ENCODE assay signal across 7 cellular contexts in genomic region chr10:80444646-80445319, GRCh38.
DNase-seq lines count a peak whose midpoint lies in the region; ATAC-seq and TF ChIP-seq lines count a peak whose summit lies in the region.

No MANE protein-coding gene starts in this region.

- in situ Hi-C loops in astrocyte of the spinal cord (cut with HindIII; ENCODE audit: low sequenced_read_pairs), result no loop called here

- ATAC-seq in GM21825 (IDR thresholded peaks at IDR 0.05; ENCODE audit: unreplicated experiment), result peak; percentile 47

- no peak overlapping the region for H3K4me3 ChIP-seq in astrocyte of the spinal cord (ENCODE audit: low read depth, low read length)

- peak; percentile 90 for TF ChIP-seq RAD21 in Ishikawa (IDR thresholded peaks at IDR 0.05; ENCODE audit: low read depth)

- DNase-seq in SW480 (ENCODE audit: low spot score) (peak; percentile 71), astrocyte of the spinal cord (ENCODE audit: low read depth, low spot score) (peak; percentile 79), hypothalamus (lab: John Stamatoyannopoulos, UW) (peak in 40 of 51 donors; percentile 15 to 84 (median 47))
- DNase-seq in stimulated activated CD4-positive, alpha-beta T cell treated with anti-CD3 and anti-CD28 coated beads, Interleukin-12 subunit alpha, Interleukin-12 subunit beta, amount 100 ng/mL, for 24 hours (ENCODE audit: low read depth in 2 of 2), result peak; percentile 48 to 64

- peak; percentile 98 for TF ChIP-seq CTCF in GM12872 (IDR thresholded peaks at IDR 0.05; ENCODE audit: insufficient read depth, low read depth, low read length)
- peak; percentile 83 for TF ChIP-seq CTCF in astrocyte of the spinal cord (IDR thresholded peaks at IDR 0.05; ENCODE audit: low read depth, low read length)

- TF ChIP-seq EP300 in Ishikawa (IDR thresholded peaks at IDR 0.05; ENCODE audit: borderline replicate concordance), result no peak

TF ChIP-seq in Ishikawa, 13 proteins besides CTCF, POLR2A, EP300 and RAD21:
- TF ChIP-seq FOXM1 (IDR thresholded peaks at IDR 0.05; ENCODE audit: borderline replicate concordance, low read depth) (no peak), TAF1 (IDR thresholded peaks at IDR 0.05; ENCODE audit: low read depth) (no peak), REST (IDR thresholded peaks at IDR 0.05; ENCODE audit: low read depth) (no peak), CREB1 (IDR thresholded peaks at IDR 0.05; ENCODE audit: low read depth) (no peak), TCF12 (IDR thresholded peaks at IDR 0.05; ENCODE audit: low read depth) (no peak), CEBPB (IDR thresholded peaks at IDR 0.05) (no peak)
- TF ChIP-seq, protein P1, sequence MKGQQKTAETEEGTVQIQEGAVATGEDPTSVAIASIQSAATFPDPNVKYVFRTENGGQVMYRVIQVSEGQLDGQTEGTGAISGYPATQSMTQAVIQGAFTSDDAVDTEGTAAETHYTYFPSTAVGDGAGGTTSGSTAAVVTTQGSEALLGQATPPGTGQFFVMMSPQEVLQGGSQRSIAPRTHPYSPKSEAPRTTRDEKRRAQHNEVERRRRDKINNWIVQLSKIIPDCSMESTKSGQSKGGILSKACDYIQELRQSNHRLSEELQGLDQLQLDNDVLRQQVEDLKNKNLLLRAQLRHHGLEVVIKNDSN (IDR thresholded peaks at IDR 0.05), result no peak
- TF ChIP-seq, protein P2, sequence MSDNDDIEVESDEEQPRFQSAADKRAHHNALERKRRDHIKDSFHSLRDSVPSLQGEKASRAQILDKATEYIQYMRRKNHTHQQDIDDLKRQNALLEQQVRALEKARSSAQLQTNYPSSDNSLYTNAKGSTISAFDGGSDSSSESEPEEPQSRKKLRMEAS (IDR thresholded peaks at IDR 0.05), result no peak
